Comparison of ENCODE assay signal across 8 cellular contexts in the genomic region with DNA sequence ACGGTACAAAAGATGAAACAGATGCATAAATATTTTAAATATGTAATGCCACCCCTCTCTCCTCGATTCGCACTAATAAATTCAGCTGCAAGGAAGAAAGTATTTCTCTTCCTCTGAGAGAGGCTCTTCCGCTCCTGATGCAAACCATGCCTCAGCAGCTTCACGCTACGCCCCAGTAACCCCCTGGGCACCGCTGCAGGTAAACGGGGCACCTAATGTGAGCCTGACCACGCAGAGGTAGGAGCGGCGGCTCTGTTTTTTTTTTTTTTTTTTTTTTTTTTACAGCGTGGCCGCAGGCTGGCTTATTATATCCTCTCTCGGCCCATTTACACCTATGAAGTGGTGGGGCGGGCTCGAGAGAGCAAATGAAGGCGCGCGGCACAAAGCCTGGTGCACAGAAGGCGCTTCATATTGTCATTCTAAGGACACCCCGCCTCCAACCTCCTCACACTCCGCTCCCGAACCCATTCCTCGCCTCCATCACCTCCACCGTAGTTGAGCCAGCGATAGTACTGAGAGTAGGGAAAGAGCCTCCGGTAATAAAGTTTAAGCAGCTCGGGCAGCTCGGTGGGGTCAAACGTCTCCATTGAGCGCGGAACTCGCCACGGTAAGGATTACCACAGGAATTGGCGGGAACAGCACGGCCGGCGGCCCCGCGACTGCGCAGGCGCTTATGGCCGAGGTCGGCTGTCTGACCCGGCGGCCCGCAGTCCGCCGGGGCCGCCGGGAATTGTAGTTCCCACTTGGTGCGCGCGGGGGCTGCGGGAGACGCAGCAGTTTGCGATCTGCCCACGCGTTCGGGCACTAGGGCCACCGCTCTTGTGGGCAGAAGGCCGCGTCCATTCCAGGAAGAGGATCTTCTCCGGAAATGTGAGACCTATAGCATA. TPM values are rescaled to one million over a fixed set of nuclear protein-coding genes. Genes with fewer than 3 reads are reported as not detected.
DNase-seq lines count a peak whose midpoint lies in the region; ATAC-seq and TF ChIP-seq lines count a peak whose summit lies in the region.

Gene PRIM1 (minus strand): TSS at position 612 of the 887 bp plus-strand sequence. CDS start 25 bp downstream, at position 587.

- peak within 1 kb of the TSS; percentile 42 to 66 for H3K27ac ChIP-seq in testis

- peak within 1 kb of the TSS; percentile 65 to 76 for H3K4me3 ChIP-seq in testis

- H3K27ac Mint-ChIP-seq in activated naive CD4-positive, alpha-beta T cell treated with anti-CD3 and anti-CD28 coated beads, Interleukin-2, amount 10 ng/mL, durations not matched to agents 7 days and 5 days, result peak within 1 kb of the TSS; percentile 98
- peak within 1 kb of the TSS; percentile 86 for H3K27ac Mint-ChIP-seq in glutamatergic neuron (ENCODE audit: unreplicated experiment)
- peak within 1 kb of the TSS; percentile 78 for H3K27ac Mint-ChIP-seq in osteocyte (ENCODE audit: unreplicated experiment)

- H3K4me1 Mint-ChIP-seq in activated naive CD4-positive, alpha-beta T cell treated with anti-CD3 and anti-CD28 coated beads, Interleukin-2, amount 10 ng/mL, durations not matched to agents 7 days and 5 days, result peaks cover 50% of the 10 kb centered on the region
- H3K4me1 Mint-ChIP-seq in glutamatergic neuron (ENCODE audit: low read depth, unreplicated experiment) (no peaks in the 10 kb centered on the region), osteocyte (ENCODE audit: unreplicated experiment) (peaks cover 13% of the 10 kb centered on the region)

- no peaks in the 10 kb centered on the region for H3K27me3 ChIP-seq in testis

- peaks cover 36% of the 10 kb centered on the region for H3K36me3 Mint-ChIP-seq in activated naive CD4-positive, alpha-beta T cell treated with anti-CD3 and anti-CD28 coated beads, Interleukin-2, amount 10 ng/mL, durations not matched to agents 7 days and 5 days
- no peaks in the 10 kb centered on the region for H3K36me3 Mint-ChIP-seq in glutamatergic neuron (ENCODE audit: unreplicated experiment)
- H3K36me3 Mint-ChIP-seq in osteocyte (ENCODE audit: unreplicated experiment), result no peaks in the 10 kb centered on the region

- CTCF ChIA-PET in activated naive CD4-positive, alpha-beta T cell treated with anti-CD3 and anti-CD28 coated beads, Interleukin-2, amount 10 ng/mL, durations not matched to agents 7 days and 5 days (lab: Charles Lee), result interaction anchor here (0.9 kb wide), 1 partner anchor 245 kb away, joined by 3 read pairs; no protein-coding TSS in a partner anchor

- DNase-seq in GM10266 (ENCODE audit: extremely low spot score), result peak; percentile 87
- peak; percentile 71 for DNase-seq in NCI-H1048 (lab: John Stamatoyannopoulos, UW)
- peak; percentile 91 for DNase-seq in activated naive CD4-positive, alpha-beta T cell treated with anti-CD3 and anti-CD28 coated beads, Interleukin-2, amount 10 ng/mL, durations not matched to agents 7 days and 5 days
- peak; percentile 93 for DNase-seq in glutamatergic neuron
- DNase-seq in osteocyte (ENCODE audit: extremely low spot score, unreplicated experiment), result peak; percentile 94
- peak; percentile 91 for DNase-seq in testis

- H3K4me1 ChIP-seq in testis, result peaks cover 6% of the 10 kb centered on the region

- TF ChIP-seq CTCF in GM10266 (IDR thresholded peaks at IDR 0.05; ENCODE audit: control insufficient read depth, insufficient read depth, low read depth, missing control alignments) (no peak), glutamatergic neuron (IDR thresholded peaks at IDR 0.05; ENCODE audit: partially characterized antibody, unreplicated experiment) (peak; percentile 69), osteocyte (IDR thresholded peaks at IDR 0.05) (no peak), testis (IDR thresholded peaks at IDR 0.05) (peak; percentile 6 to 39 (median 33))

- intact Hi-C loops in testis (cut with DNase I; ENCODE audit: low total_unique reads), result no loop called here

- WGBS in testis, 2 donors, result 0 to 1% methylated on average over 64 of the region's 64 CpGs

- no peaks in the 10 kb centered on the region for H3K36me3 ChIP-seq in testis (ENCODE audit: low read depth, missing control alignments)

- H3K9me3 Mint-ChIP-seq in activated naive CD4-positive, alpha-beta T cell treated with anti-CD3 and anti-CD28 coated beads, Interleukin-2, amount 10 ng/mL, durations not matched to agents 7 days and 5 days, result no peaks in the 10 kb centered on the region
- H3K9me3 Mint-ChIP-seq in glutamatergic neuron (ENCODE audit: unreplicated experiment), result no peaks in the 10 kb centered on the region
- H3K9me3 Mint-ChIP-seq in osteocyte (ENCODE audit: unreplicated experiment), result no peaks in the 10 kb centered on the region

- peak within 1 kb of the TSS; percentile 96 for H3K4me3 Mint-ChIP-seq in activated naive CD4-positive, alpha-beta T cell treated with anti-CD3 and anti-CD28 coated beads, Interleukin-2, amount 10 ng/mL, durations not matched to agents 7 days and 5 days
- H3K4me3 Mint-ChIP-seq in glutamatergic neuron (ENCODE audit: unreplicated experiment) (peak within 1 kb of the TSS; percentile 97), osteocyte (ENCODE audit: unreplicated experiment) (peak within 1 kb of the TSS; percentile 96)

- ATAC-seq in HG02588 (IDR thresholded peaks at IDR 0.05; ENCODE audit: unreplicated experiment) (peak; percentile 74), SK-N-SH treated with all-trans-retinoic acid at 6 μM for 48 hours (peak; percentile 94)

- H3K9me3 ChIP-seq in testis, result no peaks in the 10 kb centered on the region

- H3K27me3 Mint-ChIP-seq in activated naive CD4-positive, alpha-beta T cell treated with anti-CD3 and anti-CD28 coated beads, Interleukin-2, amount 10 ng/mL, durations not matched to agents 7 days and 5 days, result no peaks in the 10 kb centered on the region
- H3K27me3 Mint-ChIP-seq in glutamatergic neuron (ENCODE audit: unreplicated experiment), result no peaks in the 10 kb centered on the region
- no peaks in the 10 kb centered on the region for H3K27me3 Mint-ChIP-seq in osteocyte (ENCODE audit: unreplicated experiment)

- TF ChIP-seq POLR2A in testis (IDR thresholded peaks at IDR 0.05), result no peak

TF ChIP-seq in SK-N-SH treated with all-trans-retinoic acid at 6 μM for 48 hours, 23 proteins besides CTCF, POLR2A, EP300 and RAD21:
- TF ChIP-seq TSHZ2 (CRISPR knock-in tag; IDR thresholded peaks at IDR 0.05) (peak; percentile 33; the same call in 1 of the 2 replicates), GLIS3 (CRISPR knock-in tag; IDR thresholded peaks at IDR 0.05) (no peak), POU6F1 (CRISPR knock-in tag; IDR thresholded peaks at IDR 0.05; ENCODE audit: borderline replicate concordance, low read depth) (no peak)

RNA-seq across cellular contexts. Expression of gene PRIM1, which starts in this region (rescaled TPM):
- total RNA-seq in glutamatergic neuron (ENCODE audit: unreplicated experiment) (11.3 TPM), osteocyte (5.6 and 6.2 TPM in 2 replicates), testis (10 to 100 TPM; 20.5 to 29.9 TPM)
- 21.8 TPM for polyA plus RNA-seq in testis (ENCODE audit: insufficient read depth, low read depth, low replicate concordance)

Comparison
In these comparisons a context has a peak if more than half of its experiments do, and no peak if none do; other contexts are left out.
1. Peak in every context shown above with its lines: DNase-seq, ATAC-seq, H3K4me3 ChIP-seq and H3K27ac ChIP-seq.
2. CTCF ChIP-seq: peak in glutamatergic neuron (single experiment) and testis (3 of 3); none in GM10266 (single experiment) and osteocyte (single experiment).